Comparison of ENCODE assay signal across 20 cellular contexts in the genomic region with DNA sequence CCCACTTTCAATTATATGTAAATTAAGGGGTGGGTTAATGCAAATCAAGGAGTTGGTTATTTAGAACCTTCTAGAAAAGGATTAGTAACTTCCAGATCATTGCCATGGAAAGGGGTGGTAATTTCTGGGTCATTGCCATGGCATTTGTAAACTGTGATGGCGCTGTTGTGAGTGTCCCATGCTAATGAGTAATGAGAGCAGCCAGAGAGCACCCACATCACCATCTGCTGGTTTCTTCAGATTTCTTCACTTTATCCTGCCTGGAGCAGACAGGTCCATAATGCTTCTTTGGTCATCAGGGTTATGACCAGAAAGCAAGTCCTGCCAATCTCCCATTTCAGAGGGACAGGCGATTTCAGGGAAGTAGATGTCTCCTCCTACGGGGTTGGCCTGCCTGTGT.
DNase-seq lines count a peak whose midpoint lies in the region; TF ChIP-seq lines count a peak whose summit lies in the region.
"Had no signal": no experiment of that assay in that cellular context is flagged by ENCODE, and none has a peak within 500 bp of the region (broad histone marks: within the 10 kb centered on the region; RNA-seq: fewer than 3 reads in every experiment).

No MANE protein-coding gene starts in this region.

- no peak overlapping the region for H3K4me3 ChIP-seq in epithelial cell of proximal tubule (ENCODE audit: low read depth, low read length)
- H3K4me3 ChIP-seq: body of pancreas, dorsolateral prefrontal cortex, right atrium auricular region, smooth muscle cell had no signal

- peak; percentile 76 for DNase-seq in DMS53 treated with DMSO at 0.1 percent for 48 hours (lab: John Stamatoyannopoulos, UW; ENCODE audit: unreplicated experiment)
- peak; percentile 41 for DNase-seq in HT1080 (ENCODE audit: low read depth)
- peak; percentile 65 for DNase-seq in SHP77 treated with DMSO at 0.1 percent for 48 hours (lab: John Stamatoyannopoulos, UW)
- DNase-seq in epithelial cell of proximal tubule (ENCODE audit: low read depth): no peak
- DNase-seq in NCI-H146 (lab: John Stamatoyannopoulos, UW): no peak
- DNase-seq in activated T-cell treated with anti-CD3 and anti-CD28 coated beads, Interleukin-2, amount 50 U/mL, for 48 hours: no peak
- no peak for DNase-seq in COLO668 (lab: John Stamatoyannopoulos, UW; ENCODE audit: unreplicated experiment)
- DNase-seq: activated CD4-positive, alpha-beta T cell treated with anti-CD3 and anti-CD28 coated beads for 36 hours; activated CD8-positive, alpha-beta T cell treated with anti-CD3 and anti-CD28 coated beads for 36 hours; activated naive CD4-positive, alpha-beta T cell treated with anti-CD3 and anti-CD28 coated beads, Interleukin-2, amount 50 U/mL, for 16 hours; body of pancreas; CD4-positive, alpha-beta T cell; dorsolateral prefrontal cortex; H9; Kasumi-1; NCI-H1694; stimulated activated CD4-positive, alpha-beta T cell treated with anti-CD3 and anti-CD28 coated beads, Interleukin-1b, Interleukin-23, amount 100 ng/mL, for 48 hours; stimulated activated naive CD8-positive, alpha-beta T cell treated with anti-CD3 and anti-CD28 coated beads, Interleukin-15, Interleukin-2, amounts not matched to agents 100 U/mL and 50 U/mL, for 24 hours had no signal

- peak; percentile 25 for TF ChIP-seq CTCF in epithelial cell of proximal tubule (conservative IDR thresholded peaks at IDR 0.05; ENCODE audit: low read depth, low read length)

Comparison
In these comparisons a context has a peak if more than half of its experiments do, and no peak if none do; other contexts are left out.
1. DNase-seq: peak in DMS53 treated with DMSO at 0.1 percent for 48 hours (single experiment), HT1080 (single experiment) and SHP77 treated with DMSO at 0.1 percent for 48 hours (single experiment); none in epithelial cell of proximal tubule (single experiment), NCI-H146 (single experiment), activated T-cell treated with anti-CD3 and anti-CD28 coated beads, Interleukin-2, amount 50 U/mL, for 48 hours (0 of 2) and COLO668 (single experiment).